Comparison of ENCODE assay signal across 8 cellular contexts in genomic region chr10:27503498-27504006, GRCh38. TPM values are rescaled to one million over a fixed set of nuclear protein-coding genes. Genes with fewer than 3 reads are reported as not detected.
A peak's percentile ranks its signal among the peaks of the same experiment; 100 is the strongest.
DNase-seq lines count a peak whose midpoint lies in the region; ATAC-seq and TF ChIP-seq lines count a peak whose summit lies in the region.

No MANE protein-coding gene starts in this region.

- ATAC-seq in stimulated activated naive B cell treated with anti-CD40 and anti-IgM and Interleukin-4, amounts not matched to agents 10 μg/mL and 1 μg/mL and 100 μg/mL, for 72 hours (replicated peaks), result no peak
- ATAC-seq in GM21447 (IDR thresholded peaks at IDR 0.05; ENCODE audit: unreplicated experiment), result no peak

- CTCF ChIA-PET in activated CD4-positive, alpha-beta memory T cell treated with anti-CD3 and anti-CD28 coated beads, Interleukin-2, amount 10 ng/mL, durations not matched to agents 7 days and 5 days (lab: Charles Lee), result interaction anchor here (0.7 to 2.7 kb wide), 10 partner anchors 10 to 865 kb away, joined by 3 to 8 read pairs (median 4); partner anchors contain the start of gene MPP7

- no peaks in the 10 kb centered on the region for H3K27me3 Mint-ChIP-seq in activated CD4-positive, alpha-beta memory T cell treated with anti-CD3 and anti-CD28 coated beads, Interleukin-2, amount 10 ng/mL, durations not matched to agents 7 days and 5 days
- H3K27me3 Mint-ChIP-seq in stimulated activated naive B cell treated with anti-CD40 and anti-IgM and Interleukin-4, amounts not matched to agents 10 μg/mL and 1 μg/mL and 100 μg/mL, for 72 hours, result peaks cover 7 to 20% of the 10 kb centered on the region in 2 donors

- no peaks in the 10 kb centered on the region for H3K9me3 Mint-ChIP-seq in activated CD4-positive, alpha-beta memory T cell treated with anti-CD3 and anti-CD28 coated beads, Interleukin-2, amount 10 ng/mL, durations not matched to agents 7 days and 5 days
- no peaks in the 10 kb centered on the region for H3K9me3 Mint-ChIP-seq in stimulated activated naive B cell treated with anti-CD40 and anti-IgM and Interleukin-4, amounts not matched to agents 10 μg/mL and 1 μg/mL and 100 μg/mL, for 72 hours

- TF ChIP-seq CTCF in GM10266 (IDR thresholded peaks at IDR 0.05; ENCODE audit: control insufficient read depth, insufficient read depth, low read depth, missing control alignments), result no peak

- DNase-seq in DMS53 (lab: John Stamatoyannopoulos, UW), result peak; percentile 52
- DNase-seq in DMS53 treated with DMSO at 0.1 percent for 48 hours (lab: John Stamatoyannopoulos, UW; ENCODE audit: unreplicated experiment), result no peak
- no peak for DNase-seq in activated CD4-positive, alpha-beta memory T cell treated with anti-CD3 and anti-CD28 coated beads, Interleukin-2, amount 10 ng/mL, durations not matched to agents 7 days and 5 days
- no peak for DNase-seq in stimulated activated naive B cell treated with anti-CD40 and anti-IgM and Interleukin-4, amounts not matched to agents 10 μg/mL and 1 μg/mL and 100 μg/mL, for 72 hours
- DNase-seq in COLO668 (lab: John Stamatoyannopoulos, UW; ENCODE audit: unreplicated experiment), result no peak
- no peak for DNase-seq in GM10266 (ENCODE audit: extremely low spot score)

- POLR2A ChIA-PET in activated CD4-positive, alpha-beta memory T cell treated with anti-CD3 and anti-CD28 coated beads, Interleukin-2, amount 10 ng/mL, durations not matched to agents 7 days and 5 days (lab: Charles Lee), result interaction anchor here (0.6 to 3.6 kb wide), 21 partner anchors 11 to 1029 kb away, joined by 3 to 37 read pairs (median 5); partner anchors contain the start of genes MASTL, WAC and YME1L1

- peak overlapping the region; percentile 94 for H3K27ac Mint-ChIP-seq in activated CD4-positive, alpha-beta memory T cell treated with anti-CD3 and anti-CD28 coated beads, Interleukin-2, amount 10 ng/mL, durations not matched to agents 7 days and 5 days
- peak overlapping the region; percentile 99 for H3K27ac Mint-ChIP-seq in stimulated activated naive B cell treated with anti-CD40 and anti-IgM and Interleukin-4, amounts not matched to agents 10 μg/mL and 1 μg/mL and 100 μg/mL, for 72 hours

- peaks cover 15% of the 10 kb centered on the region for H3K36me3 Mint-ChIP-seq in activated CD4-positive, alpha-beta memory T cell treated with anti-CD3 and anti-CD28 coated beads, Interleukin-2, amount 10 ng/mL, durations not matched to agents 7 days and 5 days (ENCODE audit: low read depth)
- H3K36me3 Mint-ChIP-seq in stimulated activated naive B cell treated with anti-CD40 and anti-IgM and Interleukin-4, amounts not matched to agents 10 μg/mL and 1 μg/mL and 100 μg/mL, for 72 hours, result peaks cover 4 to 13% of the 10 kb centered on the region in 2 donors

- H3K4me1 Mint-ChIP-seq in activated CD4-positive, alpha-beta memory T cell treated with anti-CD3 and anti-CD28 coated beads, Interleukin-2, amount 10 ng/mL, durations not matched to agents 7 days and 5 days, result peaks cover 41% of the 10 kb centered on the region
- H3K4me1 Mint-ChIP-seq in stimulated activated naive B cell treated with anti-CD40 and anti-IgM and Interleukin-4, amounts not matched to agents 10 μg/mL and 1 μg/mL and 100 μg/mL, for 72 hours, result peaks cover 19 to 31% of the 10 kb centered on the region in 2 donors

- H3K4me3 ChIP-seq in iPS-11a (ENCODE audit: low read depth, low read length), result peak overlapping the region; percentile 92

- H3K4me3 Mint-ChIP-seq in activated CD4-positive, alpha-beta memory T cell treated with anti-CD3 and anti-CD28 coated beads, Interleukin-2, amount 10 ng/mL, durations not matched to agents 7 days and 5 days, result peak overlapping the region; percentile 98
- H3K4me3 Mint-ChIP-seq in stimulated activated naive B cell treated with anti-CD40 and anti-IgM and Interleukin-4, amounts not matched to agents 10 μg/mL and 1 μg/mL and 100 μg/mL, for 72 hours, result peak overlapping the region; percentile 99 to 100

RNA-seq across cellular contexts. Expression of gene RAB18, which starts 0.6 kb away (rescaled TPM):
- 10 to 100 TPM; 69.5 to 72.0 TPM for total RNA-seq in activated CD4-positive, alpha-beta memory T cell treated with anti-CD3 and anti-CD28 coated beads, Interleukin-2, amount 10 ng/mL, durations not matched to agents 7 days and 5 days
